Comparison of ENCODE assay signal across 9 cellular contexts in genomic region chr22:39898997-39899396, GRCh38. TPM values are rescaled to one million over a fixed set of nuclear protein-coding genes. Genes with fewer than 3 reads are reported as not detected.
A peak's percentile ranks its signal among the peaks of the same experiment; 100 is the strongest.
DNase-seq lines count a peak whose midpoint lies in the region; ATAC-seq, FAIRE-seq and TF ChIP-seq lines count a peak whose summit lies in the region.
"Had no signal": no experiment of that assay in that cellular context is flagged by ENCODE, and none has a peak within 500 bp of the region (broad histone marks: within the 10 kb centered on the region; RNA-seq: fewer than 3 reads in every experiment).

No MANE protein-coding gene starts in this region.

- no peak overlapping the region for H3K4me3 ChIP-seq in Loucy (ENCODE audit: low read length, poor library complexity, severe bottlenecking)

- peak; percentile 64 for ATAC-seq in GM21381 (IDR thresholded peaks at IDR 0.05; ENCODE audit: unreplicated experiment)
- ATAC-seq in left ventricle myocardium superior: peak; percentile 76

- H3K9me2 ChIP-seq in Loucy (replicated peaks; ENCODE audit: low read depth, low read length): no peaks in the 10 kb centered on the region

- H3K4me2 ChIP-seq in Loucy (ENCODE audit: low read depth, low read length, poor library complexity, severe bottlenecking): peak overlapping the region; percentile 94

- H3F3A ChIP-seq in Loucy (ENCODE audit: low read depth): peaks cover 9% of the 10 kb centered on the region; the same call in 1 of the 2 replicates

- H3K9ac ChIP-seq in Loucy (ENCODE audit: low read depth, low read length, poor library complexity, severe bottlenecking): peak overlapping the region; percentile 96

- H3K4me1 ChIP-seq in Loucy (ENCODE audit: insufficient read depth, low read length, poor library complexity, severe bottlenecking): peaks cover 50% of the 10 kb centered on the region

- intact Hi-C loops in left ventricle myocardium superior (cut with micrococcal nuclease): no loop called here

- H3K27me3 ChIP-seq in Loucy (ENCODE audit: insufficient read depth, low read length, poor library complexity, severe bottlenecking): no peaks in the 10 kb centered on the region

- H2AFZ ChIP-seq in Loucy (ENCODE audit: low read length): no peak overlapping the region

- TF ChIP-seq CTCF in Loucy (conservative IDR thresholded peaks at IDR 0.05; ENCODE audit: low read length): no peak

- H3K9me3 ChIP-seq in Loucy (ENCODE audit: insufficient read depth, low read depth, low read length): no peaks in the 10 kb centered on the region

- DNase-seq in GM12891 (ENCODE audit: insufficient read length, low spot score): peak; percentile 8
- no peak for DNase-seq in left ventricle myocardium superior
- no peak for DNase-seq in stimulated activated CD8-positive, alpha-beta memory T cell treated with anti-CD3 and anti-CD28 coated beads, Interleukin-4, amount 100 ng/mL, for 48 hours
- no peak for DNase-seq in nucleus accumbens (lab: John Stamatoyannopoulos, UW)
- no peak for DNase-seq in DMS153 treated with DMSO at 0.1 percent for 48 hours (lab: John Stamatoyannopoulos, UW; ENCODE audit: unreplicated experiment)
- DNase-seq in NCI-H2107 (lab: John Stamatoyannopoulos, UW): no peak
- DNase-seq: mesendoderm had no signal

- peak; percentile 94 for FAIRE-seq in GM12891 (lab: Jason Lieb, UNC)

- no peaks in the 10 kb centered on the region for H4K20me1 ChIP-seq in Loucy (ENCODE audit: insufficient read depth, low read length, poor library complexity, severe bottlenecking)

- no peaks in the 10 kb centered on the region for H3K36me3 ChIP-seq in Loucy (ENCODE audit: insufficient read depth, low read length)

- TF ChIP-seq POLR2A in GM12891 (IDR thresholded peaks at IDR 0.05; ENCODE audit: low read depth, low read length): no peak

- H3K79me2 ChIP-seq in Loucy (ENCODE audit: insufficient read depth, low read length): peaks cover 44% of the 10 kb centered on the region

TF ChIP-seq in GM12891, 5 proteins besides CTCF, POLR2A, EP300 and RAD21:
- TF ChIP-seq PAX5 (IDR thresholded peaks at IDR 0.05; ENCODE audit: insufficient read depth, low read length, severe bottlenecking) (no peak), SPI1 (IDR thresholded peaks at IDR 0.05; ENCODE audit: low read depth, low read length) (peak; percentile 46; the same call in 1 of the 2 replicates), POU2F2 (IDR thresholded peaks at IDR 0.05; ENCODE audit: low read depth, low read length) (no peak), POLR2AphosphoS5 (IDR thresholded peaks at IDR 0.05; ENCODE audit: low read depth, low read length) (no peak), TAF1 (IDR thresholded peaks at IDR 0.05; ENCODE audit: low read depth, low read length) (no peak)
TF ChIP-seq in GM12891: peak in this region for 1.

RNA-seq across cellular contexts. Expression of gene GRAP2, which starts 1.9 kb away (rescaled TPM):
- polyA plus RNA-seq in GM12891 (2012; ENCODE audit: low read depth, missing spikeins): 1.6 TPM
- 1.2 TPM for total RNA-seq in left ventricle myocardium superior

RNA-seq across cellular contexts. Expression of gene ENTHD1, which starts 5.4 kb away (rescaled TPM):
- 0.08 TPM for polyA plus RNA-seq in GM12891 (2012; ENCODE audit: low read depth, missing spikeins)
- total RNA-seq in left ventricle myocardium superior: not detected
